ENCODE assay signal across 17 cellular contexts in the genomic region with DNA sequence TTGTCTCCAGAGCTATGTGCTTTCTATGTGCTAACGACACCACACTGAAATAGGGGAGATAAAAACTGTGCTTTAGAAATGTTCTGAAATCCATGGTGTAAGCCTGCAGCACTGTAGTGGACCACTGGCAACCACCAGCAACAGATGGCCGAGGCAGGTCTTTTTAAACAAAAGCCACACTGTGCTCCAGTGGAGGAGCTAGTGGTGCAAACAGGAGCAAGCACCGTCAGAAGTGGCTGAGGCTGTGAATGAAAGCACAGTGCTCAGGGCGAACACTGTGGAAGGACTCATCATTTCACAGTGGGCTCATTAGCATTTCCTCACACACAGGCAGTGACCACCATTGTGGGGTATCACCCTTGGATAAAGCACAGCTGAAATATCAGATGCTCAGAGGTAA. TPM values are rescaled to one million over a fixed set of nuclear protein-coding genes. Genes with fewer than 3 reads are reported as not detected.
DNase-seq lines count a peak whose midpoint lies in the region; ATAC-seq and TF ChIP-seq lines count a peak whose summit lies in the region.
"Had no signal": no experiment of that assay in that cellular context is flagged by ENCODE, and none has a peak within 500 bp of the region (broad histone marks: within the 10 kb centered on the region; RNA-seq: fewer than 3 reads in every experiment).

No MANE protein-coding gene starts in this region.

- H3K27me3 ChIP-seq in SJCRH30 (no peaks in the 10 kb centered on the region), heart left ventricle (peaks cover 0 to 4% (median 0%) of the 10 kb centered on the region in 9 donors), uterus (no peaks in the 10 kb centered on the region)
- H3K27me3 ChIP-seq: BLaER1 treated with 17β-estradiol and CSF1 and Interleukin-3, amounts not matched to agents 10 nM and 100 nM had no signal

- peak; percentile 8 for DNase-seq in COLO829 (ENCODE audit: low spot score)
- peak; percentile 17 to 57 for DNase-seq in SJCRH30
- DNase-seq in globus pallidus (ENCODE audit: low spot score), result peak; percentile 87
- peak; percentile 6 for DNase-seq in occipital lobe (lab: John Stamatoyannopoulos, UW)
- DNase-seq in activated CD4-positive, alpha-beta T cell treated with anti-CD3 and anti-CD28 coated beads, Interleukin-2, amount 10 ng/mL, durations not matched to agents 24 days and 14 days, result no peak
- no peak for DNase-seq in heart left ventricle
- no peak for DNase-seq in uterus
- DNase-seq: COR-L47, DMS53, NCI-H146, NCI-H2107, NCI-H748 treated with DMSO at 0.1 percent for 48 hours had no signal

- TF ChIP-seq CTCF in heart left ventricle (IDR thresholded peaks at IDR 0.05), result no peak
- TF ChIP-seq CTCF in uterus (IDR thresholded peaks at IDR 0.05), result no peak

- TF ChIP-seq POLR2A in heart left ventricle (IDR thresholded peaks at IDR 0.05), result no peak
- TF ChIP-seq POLR2A in uterus (IDR thresholded peaks at IDR 0.05), result no peak

- H3K9me3 ChIP-seq in SJCRH30 (replicated peaks), result no peaks in the 10 kb centered on the region
- peaks cover 0 to 11% (median 0%) of the 10 kb centered on the region in 12 donors for H3K9me3 ChIP-seq in heart left ventricle
- H3K9me3 ChIP-seq in uterus, result no peaks in the 10 kb centered on the region

- no peak overlapping the region for H3K4me3 Mint-ChIP-seq in activated CD4-positive, alpha-beta T cell treated with anti-CD3 and anti-CD28 coated beads, Interleukin-2, amount 10 ng/mL, durations not matched to agents 24 days and 14 days

- no peaks in the 10 kb centered on the region for H3K9me3 Mint-ChIP-seq in activated CD4-positive, alpha-beta T cell treated with anti-CD3 and anti-CD28 coated beads, Interleukin-2, amount 10 ng/mL, durations not matched to agents 24 days and 14 days

- H3K27ac Mint-ChIP-seq in activated CD4-positive, alpha-beta T cell treated with anti-CD3 and anti-CD28 coated beads, Interleukin-2, amount 10 ng/mL, durations not matched to agents 24 days and 14 days, result no peak overlapping the region

- no peaks in the 10 kb centered on the region for H3K36me3 Mint-ChIP-seq in activated CD4-positive, alpha-beta T cell treated with anti-CD3 and anti-CD28 coated beads, Interleukin-2, amount 10 ng/mL, durations not matched to agents 24 days and 14 days (ENCODE audit: low read depth)

- H3K4me1 ChIP-seq in SJCRH30 (no peaks in the 10 kb centered on the region), heart left ventricle (no peaks in the 10 kb centered on the region), uterus (no peaks in the 10 kb centered on the region)
- H3K4me1 ChIP-seq: BLaER1 treated with 17β-estradiol and CSF1 and Interleukin-3, amounts not matched to agents 10 nM and 100 nM had no signal

- H3K4me1 Mint-ChIP-seq in activated CD4-positive, alpha-beta T cell treated with anti-CD3 and anti-CD28 coated beads, Interleukin-2, amount 10 ng/mL, durations not matched to agents 24 days and 14 days, result no peaks in the 10 kb centered on the region

- no peak overlapping the region for H3K27ac ChIP-seq in SJCRH30
- H3K27ac ChIP-seq in heart left ventricle, result no peak overlapping the region
- no peak overlapping the region for H3K27ac ChIP-seq in uterus
- H3K27ac ChIP-seq: BLaER1 treated with 17β-estradiol and CSF1 and Interleukin-3, amounts not matched to agents 10 nM and 100 nM had no signal

- 61 to 72% (median 68%) methylated on average over 4 of the region's 4 CpGs for WGBS in heart left ventricle, 4 donors

- ATAC-seq in GM21360 (IDR thresholded peaks at IDR 0.05; ENCODE audit: unreplicated experiment) (no peak), heart left ventricle (no peak)
- ATAC-seq: Right ventricle myocardium inferior, SK-N-SH treated with all-trans-retinoic acid at 6 μM for 48 hours had no signal

- H3K4me3 ChIP-seq in SJCRH30 (no peak overlapping the region), heart left ventricle (no peak overlapping the region), uterus (no peak overlapping the region)
- H3K4me3 ChIP-seq: BLaER1 treated with 17β-estradiol and CSF1 and Interleukin-3, amounts not matched to agents 10 nM and 100 nM had no signal

- no peaks in the 10 kb centered on the region for H3K36me3 ChIP-seq in SJCRH30
- H3K36me3 ChIP-seq in heart left ventricle, result no peaks in the 10 kb centered on the region
- H3K36me3 ChIP-seq in uterus, result no peaks in the 10 kb centered on the region
- H3K36me3 ChIP-seq: BLaER1 treated with 17β-estradiol and CSF1 and Interleukin-3, amounts not matched to agents 10 nM and 100 nM had no signal

- peaks cover 16% of the 10 kb centered on the region for H3K27me3 Mint-ChIP-seq in activated CD4-positive, alpha-beta T cell treated with anti-CD3 and anti-CD28 coated beads, Interleukin-2, amount 10 ng/mL, durations not matched to agents 24 days and 14 days

- intact Hi-C loops in activated CD4-positive, alpha-beta T cell treated with anti-CD3 and anti-CD28 coated beads, Interleukin-2, amount 10 ng/mL, durations not matched to agents 24 days and 14 days (cut with micrococcal nuclease), result no loop called here
- intact Hi-C loops in heart left ventricle (cut with DNase I) (no loop called here), uterus (cut with DNase I; ENCODE audit: low total_unique reads) (no loop called here)

RNA-seq across cellular contexts. Expression of a gene that starts 22.9 kb away (rescaled TPM):
- 38.0 and 39.3 TPM in 2 replicates for total RNA-seq in SJCRH30 (2014; rRNA removed; shearing (Covaris generic))
- 50.5 TPM for total RNA-seq in occipital lobe
- total RNA-seq in activated CD4-positive, alpha-beta T cell treated with anti-CD3 and anti-CD28 coated beads, Interleukin-2, amount 10 ng/mL, durations not matched to agents 24 days and 14 days, result 29.9 and 30.7 TPM in 2 replicates
- 10 to 100 TPM; 37.6 to 57.8 (median 43.2) TPM for total RNA-seq in heart left ventricle
- 10 to 100 TPM; 74.4 to 79.7 TPM for polyA plus RNA-seq in heart left ventricle
- total RNA-seq in uterus, result 10 to 100 TPM; 28.1 to 32.1 (median 31.3) TPM

RNA-seq across cellular contexts. Expression of a gene that starts 57.9 kb away (rescaled TPM):
- total RNA-seq in SJCRH30 (2014; rRNA removed; shearing (Covaris generic)), result 0.06 TPM in 1 of 2 replicates, not detected in the other
- total RNA-seq in occipital lobe (not detected), heart left ventricle (under 1 TPM in 4 of 9 donors, not detected in 5; 0.16 to 0.51 (median 0.24) TPM), uterus (1 to 10 TPM in 1 of 4 donors, under 1 TPM in 2, not detected in 1; 0.21 to 2.9 (median 0.52) TPM)
- not detected in 2 replicates for total RNA-seq in activated CD4-positive, alpha-beta T cell treated with anti-CD3 and anti-CD28 coated beads, Interleukin-2, amount 10 ng/mL, durations not matched to agents 24 days and 14 days
- under 1 TPM in 1 of 2 donors, not detected in 1; 0.08 TPM for polyA plus RNA-seq in heart left ventricle
- total RNA-seq: HT1080, Right ventricle myocardium inferior had no signal

Comparison
In these comparisons a context has a peak if more than half of its experiments do, and no peak if none do; other contexts are left out.
1. DNase-seq: peak in COLO829 (single experiment), SJCRH30 (2 of 2), globus pallidus (single experiment) and occipital lobe (single experiment); none in activated CD4-positive, alpha-beta T cell treated with anti-CD3 and anti-CD28 coated beads, Interleukin-2, amount 10 ng/mL, durations not matched to agents 24 days and 14 days (single experiment), heart left ventricle (0 of 5) and uterus (0 of 2).